15 cellular contexts compared by ENCODE assay signal in the genomic region with DNA sequence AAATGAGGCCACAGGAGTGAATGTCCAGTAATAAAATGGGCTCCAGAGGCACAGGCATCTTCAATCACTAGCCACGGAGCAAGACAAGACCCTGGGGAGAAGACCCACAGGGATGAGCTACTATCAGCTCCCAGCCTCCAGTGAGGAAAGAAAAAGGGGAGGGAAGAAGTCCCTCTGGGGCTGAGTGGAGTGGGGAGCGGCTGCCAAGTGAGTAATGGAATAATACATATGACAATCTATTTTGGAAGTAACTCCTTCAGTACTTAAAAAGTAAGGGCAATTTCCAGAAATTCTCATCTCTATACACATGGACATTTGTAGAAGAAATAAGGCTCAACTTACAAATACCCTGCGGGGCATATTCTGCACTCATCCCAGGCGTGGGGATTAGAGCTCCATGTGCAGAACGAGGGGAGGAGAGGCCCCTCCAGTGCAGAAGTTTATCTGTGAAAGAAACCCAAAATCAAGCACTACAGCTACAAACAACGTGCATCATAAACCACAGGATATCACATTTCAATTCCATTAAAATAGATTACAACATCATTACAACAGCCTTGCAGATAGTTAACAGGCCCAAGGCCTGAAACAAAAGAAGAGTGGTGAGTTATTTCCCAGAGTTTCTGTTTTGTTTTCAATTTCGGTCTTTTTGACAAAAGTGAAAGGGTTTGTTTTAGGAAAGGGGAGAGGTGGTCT.
DNase-seq lines count a peak whose midpoint lies in the region; ATAC-seq and TF ChIP-seq lines count a peak whose summit lies in the region.
"Had no signal": no experiment of that assay in that cellular context is flagged by ENCODE, and none has a peak within 500 bp of the region (broad histone marks: within the 10 kb centered on the region; RNA-seq: fewer than 3 reads in every experiment).

No MANE protein-coding gene starts in this region.

- peaks cover 10% of the 10 kb centered on the region for H3K4me1 ChIP-seq in PC-3 (ENCODE audit: insufficient read depth, low read length)

- H4K20me1 ChIP-seq in PC-3 (ENCODE audit: low read length), result no peaks in the 10 kb centered on the region

- no peaks in the 10 kb centered on the region for H3K9me2 ChIP-seq in PC-3 (replicated peaks; ENCODE audit: low read length)

- H3K4me2 ChIP-seq in PC-3 (ENCODE audit: low read length), result 0 out of 2 replicates have a peak overlapping the region, but pooled peaks have one; percentile 20
- H3K4me2 ChIP-seq: neural progenitor cell had no signal

- CTCF ChIA-PET in AG04450 (lab: Charles Lee), result no interaction called here
- CTCF ChIA-PET in HEK293T (lab: Yijun Ruan, JAX), result no interaction called here
- CTCF ChIA-PET in PC-3 (lab: Charles Lee), result interaction anchor here (0.5 kb wide), 1 partner anchor 82 kb away, joined by 3 read pairs; no protein-coding TSS in a partner anchor

- intact Hi-C loops in PC-3 (cut with micrococcal nuclease), result no loop called here

- H3K27me3 ChIP-seq in AG04450 (ENCODE audit: control insufficient read depth, insufficient read depth, low read length) (no peaks in the 10 kb centered on the region), PC-3 (ENCODE audit: low read length) (no peaks in the 10 kb centered on the region)
- H3K27me3 ChIP-seq: cardiac muscle cell, neural progenitor cell had no signal

- DNase-seq in AG04450 (ENCODE audit: low read depth, low spot score), result no peak
- DNase-seq in HEK293T (ENCODE audit: extremely low spot score), result no peak
- peak; percentile 49 for DNase-seq in PC-3
- peak; percentile 15 for DNase-seq in fibroblast of mammary gland (ENCODE audit: low read depth)
- DNase-seq in activated T-cell treated with anti-CD3 and anti-CD28 coated beads, Interleukin-2, amount 50 U/mL, for 4 hours, result no peak
- no peak for DNase-seq in activated T-cell treated with anti-CD3 and anti-CD28 coated beads for 4 hours
- DNase-seq in stimulated activated naive CD4-positive, alpha-beta T cell (lab: John Stamatoyannopoulos, UW), result no peak
- no peak for DNase-seq in Ammon's horn (ENCODE audit: low spot score)
- DNase-seq: NCI-H146; stimulated activated naive CD8-positive, alpha-beta T cell treated with anti-CD3 and anti-CD28 coated beads, Interleukin-15, Interleukin-2, amounts not matched to agents 100 U/mL and 50 U/mL, for 24 hours; T-helper 9 cell had no signal

- TF ChIP-seq CTCF in AG04450 (IDR thresholded peaks at IDR 0.05; ENCODE audit: low read depth, low read length), result no peak
- no peak for TF ChIP-seq CTCF in PC-3 (conservative IDR thresholded peaks at IDR 0.05; ENCODE audit: low read depth, low read length)
- TF ChIP-seq CTCF in fibroblast of mammary gland (conservative IDR thresholded peaks at IDR 0.05; ENCODE audit: control insufficient read depth, insufficient read depth, low read depth, low read length), result no peak

- no peaks in the 10 kb centered on the region for H3K79me2 ChIP-seq in PC-3 (ENCODE audit: low read length)

- H3K9ac ChIP-seq in PC-3 (ENCODE audit: low read length), result no peak overlapping the region
- H3K9ac ChIP-seq: neural progenitor cell had no signal

- peak; percentile 43; the same call in 1 of the 2 replicates for ATAC-seq in PC-3
- ATAC-seq in activated T-cell treated with anti-CD3 and anti-CD28 coated beads, Interleukin-2, amount 50 U/mL, for 4 hours, result no peak
- ATAC-seq: esophagus mucosa; stimulated activated naive CD8-positive, alpha-beta T cell treated with anti-CD3 and anti-CD28 coated beads, Interleukin-15, Interleukin-2, amounts not matched to agents 100 U/mL and 50 U/mL, for 24 hours had no signal

- peaks cover 2% of the 10 kb centered on the region for H3K27me3 Mint-ChIP-seq in activated T-cell treated with anti-CD3 and anti-CD28 coated beads, Interleukin-2, amount 50 U/mL, for 4 hours (ENCODE audit: low read depth)

- peak overlapping the region; percentile 11 for H3K27ac ChIP-seq in AG04450 (ENCODE audit: low read depth, low read length)
- no peak overlapping the region for H3K27ac ChIP-seq in PC-3 (ENCODE audit: low read length)
- H3K27ac ChIP-seq: C4-2B, cardiac muscle cell, neural progenitor cell had no signal

- H3K4me3 ChIP-seq in AG04450 (ENCODE audit: low read depth, low read length) (no peak overlapping the region), PC-3 (ENCODE audit: low read length) (no peak overlapping the region), fibroblast of mammary gland (ENCODE audit: control insufficient read depth, low read depth, low read length) (no peak overlapping the region)
- H3K4me3 ChIP-seq: cardiac muscle cell, neural progenitor cell had no signal

- H2AFZ ChIP-seq in PC-3 (ENCODE audit: low read length), result no peak overlapping the region
- H2AFZ ChIP-seq: neural progenitor cell had no signal

- no peaks in the 10 kb centered on the region for H3K9me3 Mint-ChIP-seq in activated T-cell treated with anti-CD3 and anti-CD28 coated beads, Interleukin-2, amount 50 U/mL, for 4 hours
- H3K9me3 Mint-ChIP-seq: neural progenitor cell had no signal

- no peaks in the 10 kb centered on the region for H3K36me3 ChIP-seq in PC-3 (ENCODE audit: low read depth, low read length)
- H3K36me3 ChIP-seq: cardiac muscle cell, neural progenitor cell had no signal

- no TSS peak for BruUV-seq in PC-3 (replicated peaks; lab: Mats Ljungman, UMichigan)

- H3K9me3 ChIP-seq in AG04450 (ENCODE audit: control insufficient read depth, insufficient read depth, low read length) (no peaks in the 10 kb centered on the region), PC-3 (ENCODE audit: low read length) (no peaks in the 10 kb centered on the region)

- H3K4me3 Mint-ChIP-seq in activated T-cell treated with anti-CD3 and anti-CD28 coated beads, Interleukin-2, amount 50 U/mL, for 4 hours, result no peak overlapping the region
- H3K4me3 Mint-ChIP-seq: neural progenitor cell had no signal

- POLR2A ChIA-PET in AG04450 (lab: Yijun Ruan, JAX) (no interaction called here), HEK293T (lab: Yijun Ruan, JAX) (no interaction called here), PC-3 (lab: Charles Lee; ENCODE audit: unreplicated experiment) (no interaction called here)

- H3K36me3 Mint-ChIP-seq in activated T-cell treated with anti-CD3 and anti-CD28 coated beads, Interleukin-2, amount 50 U/mL, for 4 hours (ENCODE audit: insufficient read depth), result no peaks in the 10 kb centered on the region
- H3K36me3 Mint-ChIP-seq: neural progenitor cell had no signal

- H3F3A ChIP-seq in PC-3 (ENCODE audit: low read length, unreplicated experiment), result no peaks in the 10 kb centered on the region

- no peaks in the 10 kb centered on the region for H3K4me1 Mint-ChIP-seq in activated T-cell treated with anti-CD3 and anti-CD28 coated beads, Interleukin-2, amount 50 U/mL, for 4 hours (ENCODE audit: low read depth)

TF ChIP-seq in HEK293T, 16 proteins besides CTCF, POLR2A, EP300 and RAD21:
- TF ChIP-seq CTBP1 (IDR thresholded peaks at IDR 0.05; ENCODE audit: borderline replicate concordance) (peak; percentile 74; the same call in 1 of the 2 replicates), PKNOX1 (IDR thresholded peaks at IDR 0.05) (peak; percentile 24; the same call in 1 of the 2 replicates), FOXM1 (IDR thresholded peaks at IDR 0.05; ENCODE audit: borderline replicate concordance) (no peak; the same call in 1 of the 2 replicates), L3MBTL2 (conservative IDR thresholded peaks at IDR 0.05) (peak; percentile 18; the same call in 1 of the 2 replicates), FOXK2 (IDR thresholded peaks at IDR 0.05) (no peak)

Comparison
In these comparisons a context has a peak if more than half of its experiments do, and no peak if none do; other contexts are left out.
1. DNase-seq: peak in PC-3 (single experiment) and fibroblast of mammary gland (single experiment); none in AG04450 (single experiment), HEK293T (single experiment), activated T-cell treated with anti-CD3 and anti-CD28 coated beads, Interleukin-2, amount 50 U/mL, for 4 hours (single experiment), activated T-cell treated with anti-CD3 and anti-CD28 coated beads for 4 hours (single experiment), stimulated activated naive CD4-positive, alpha-beta T cell (0 of 6) and Ammon's horn (single experiment).